10 cellular contexts compared by ENCODE assay signal in genomic region chr2:226873051-226873620, GRCh38.
DNase-seq lines count a peak whose midpoint lies in the region; ATAC-seq and TF ChIP-seq lines count a peak whose summit lies in the region.
"Had no signal": no experiment of that assay in that cellular context is flagged by ENCODE, and none has a peak within 500 bp of the region (broad histone marks: within the 10 kb centered on the region; RNA-seq: fewer than 3 reads in every experiment).

No MANE protein-coding gene starts in this region.

- peak; percentile 63 for ATAC-seq in GM18517 (IDR thresholded peaks at IDR 0.05; ENCODE audit: unreplicated experiment)
- ATAC-seq in GM21717 (IDR thresholded peaks at IDR 0.05; ENCODE audit: unreplicated experiment) = peak; percentile 81
- no peak for ATAC-seq in GM21737 (IDR thresholded peaks at IDR 0.05; ENCODE audit: unreplicated experiment)

- DNase-seq in HS-27A (ENCODE audit: low read depth) (peak; percentile 22), brain microvascular endothelial cell (peak; percentile 31), NCI-H2107 (lab: John Stamatoyannopoulos, UW) (no peak), SKM-1 treated with dmso at 0.1 percent for 144 hours (lab: John Stamatoyannopoulos, UW; ENCODE audit: unreplicated experiment) (no peak)
- DNase-seq in effector memory CD4-positive, alpha-beta T cell = no peak
- DNase-seq: activated effector memory CD4-positive, alpha-beta T cell treated with anti-CD3 and anti-CD28 coated beads, Interleukin-2, amount 50 U/mL, for 16 hours; NCI-H446 had no signal

- no peaks in the 10 kb centered on the region for H3K9me3 ChIP-seq in effector memory CD4-positive, alpha-beta T cell (ENCODE audit: control insufficient read depth, low read length)

- no peaks in the 10 kb centered on the region for H3K27me3 ChIP-seq in brain microvascular endothelial cell (replicated peaks)
- H3K27me3 ChIP-seq in effector memory CD4-positive, alpha-beta T cell (replicated peaks; ENCODE audit: control insufficient read depth, insufficient read depth, low read length, poor library complexity, severe bottlenecking) = no peaks in the 10 kb centered on the region

- no peaks in the 10 kb centered on the region for H3K4me1 ChIP-seq in effector memory CD4-positive, alpha-beta T cell (ENCODE audit: control insufficient read depth, insufficient read depth, low read length, poor library complexity, severe bottlenecking)

- no peak overlapping the region for H3K4me3 ChIP-seq in brain microvascular endothelial cell (ENCODE audit: low read depth, low read length)
- no peak overlapping the region for H3K4me3 ChIP-seq in effector memory CD4-positive, alpha-beta T cell (ENCODE audit: insufficient read depth, low read depth, low read length, poor library complexity, severe bottlenecking)

- TF ChIP-seq CTCF in brain microvascular endothelial cell (IDR thresholded peaks at IDR 0.05; ENCODE audit: low read depth, low read length, missing control alignments) = peak; percentile 43

- no peak overlapping the region for H3K27ac ChIP-seq in brain microvascular endothelial cell
- H3K27ac ChIP-seq in effector memory CD4-positive, alpha-beta T cell (ENCODE audit: insufficient read depth, low read length, poor library complexity, severe bottlenecking) = no peak overlapping the region

- in situ Hi-C loops in brain microvascular endothelial cell (cut with HindIII; ENCODE audit: low pct_ligation_motif_present, low sequenced_read_pairs) = no loop called here

- no peaks in the 10 kb centered on the region for H3K36me3 ChIP-seq in brain microvascular endothelial cell (replicated peaks)
- peaks cover 11% of the 10 kb centered on the region for H3K36me3 ChIP-seq in effector memory CD4-positive, alpha-beta T cell (ENCODE audit: control insufficient read depth, insufficient read depth, low read length)

Comparison
In these comparisons a context has a peak if more than half of its experiments do, and no peak if none do; other contexts are left out.
1. DNase-seq: peak in HS-27A (single experiment) and brain microvascular endothelial cell (single experiment); none in effector memory CD4-positive, alpha-beta T cell (0 of 3), NCI-H2107 (single experiment) and SKM-1 treated with dmso at 0.1 percent for 144 hours (single experiment).